ENCODE assay signal across 19 cellular contexts in genomic region chr9:96133296-96134010, GRCh38.
DNase-seq lines count a peak whose midpoint lies in the region; FAIRE-seq and TF ChIP-seq lines count a peak whose summit lies in the region.
"Had no signal": no experiment of that assay in that cellular context is flagged by ENCODE, and none has a peak within 500 bp of the region (broad histone marks: within the 10 kb centered on the region; RNA-seq: fewer than 3 reads in every experiment).

No MANE protein-coding gene starts in this region.

- H3K27me3 Mint-ChIP-seq in nephron progenitor cell (ENCODE audit: low read depth, poor library complexity): peaks cover 15% of the 10 kb centered on the region
- H3K27me3 Mint-ChIP-seq: IgD-negative memory B cell had no signal

- CTCF ChIA-PET in AG04450 (lab: Charles Lee): no interaction called here
- CTCF ChIA-PET in endothelial cell of umbilical vein (lab: Charles Lee): interaction anchor here (1.1 kb wide), 1 partner anchor 966 kb away, joined by 4 read pairs; no protein-coding TSS in a partner anchor

- no TSS peak for BruUV-seq in endothelial cell of umbilical vein (replicated peaks; lab: Mats Ljungman, UMichigan)

- H3K4me1 Mint-ChIP-seq in nephron progenitor cell: peaks cover 56% of the 10 kb centered on the region

- TF ChIP-seq POLR2A in endothelial cell of umbilical vein (IDR thresholded peaks at IDR 0.05; ENCODE audit: low read depth, low read length): no peak

- FAIRE-seq in endothelial cell of umbilical vein (lab: Jason Lieb, UNC): no peak
- FAIRE-seq: G401.6, GM12892, GM18507, H1, HepG2 had no signal

- H3K4me3 Mint-ChIP-seq in nephron progenitor cell: no peak overlapping the region
- H3K4me3 Mint-ChIP-seq: CD4-positive, CD25-positive, alpha-beta regulatory T cell; CD8-positive, alpha-beta memory T cell; H9; IgD-negative memory B cell had no signal

- H3K27ac ChIP-seq in AG04450 (ENCODE audit: low read depth, low read length): peak overlapping the region; percentile 11
- H3K27ac ChIP-seq in endothelial cell of umbilical vein (ENCODE audit: insufficient read depth, low read depth, low read length): peak overlapping the region; percentile 41

- no peaks in the 10 kb centered on the region for H3K79me2 ChIP-seq in endothelial cell of umbilical vein (ENCODE audit: control insufficient read depth, insufficient read depth, low read length)

- no peaks in the 10 kb centered on the region for H3K9me1 ChIP-seq in endothelial cell of umbilical vein (replicated peaks; ENCODE audit: control insufficient read depth, extremely low read depth, insufficient read depth, low read length)

- H3K4me3 ChIP-seq in AG04450 (ENCODE audit: low read depth, low read length): no peak overlapping the region
- H3K4me3 ChIP-seq in endothelial cell of umbilical vein (replicated peaks in 1 of 3; ENCODE audit: insufficient read depth in 1 of 3, low read depth in 1 of 3, low read length in 3 of 3): no peak overlapping the region

- H3K27me3 ChIP-seq in AG04450 (ENCODE audit: control insufficient read depth, insufficient read depth, low read length): peaks cover 34% of the 10 kb centered on the region
- peaks cover 0 to 2% of the 10 kb centered on the region in 2 experiments for H3K27me3 ChIP-seq in endothelial cell of umbilical vein (ENCODE audit: control insufficient read depth in 2 of 2, insufficient read depth in 2 of 2, low read length in 2 of 2)
- H3K27me3 ChIP-seq: BE2C had no signal

- H3K9me3 Mint-ChIP-seq in nephron progenitor cell: peaks cover 16% of the 10 kb centered on the region

- peaks cover 6% of the 10 kb centered on the region for H3K36me3 Mint-ChIP-seq in nephron progenitor cell (ENCODE audit: low read depth)
- H3K36me3 Mint-ChIP-seq: CD4-positive, CD25-positive, alpha-beta regulatory T cell had no signal

- TF ChIP-seq CTCF in AG04450 (IDR thresholded peaks at IDR 0.05; ENCODE audit: low read depth, low read length) (no peak), endothelial cell of umbilical vein (IDR thresholded peaks at IDR 0.05; ENCODE audit: extremely low read depth in 1 of 2, insufficient read depth in 1 of 2, low read depth in 1 of 2, low read length in 2 of 2) (no peak), nephron progenitor cell (IDR thresholded peaks at IDR 0.05) (no peak)

- dilution Hi-C loops in endothelial cell of umbilical vein (cut with MboI; ENCODE audit: extremely low pct_ligation_motif_present, low sequenced_read_pairs): no loop called here

- H3K4me2 ChIP-seq in endothelial cell of umbilical vein (ENCODE audit: insufficient read depth, low read length): no peak overlapping the region

- H3K36me3 ChIP-seq in endothelial cell of umbilical vein (ENCODE audit: control insufficient read depth in 2 of 2, extremely low read depth in 1 of 2, insufficient read depth in 2 of 2, low read length in 2 of 2): no peaks in the 10 kb centered on the region
- H3K36me3 ChIP-seq: BE2C had no signal

- H4K20me1 ChIP-seq in endothelial cell of umbilical vein (replicated peaks; ENCODE audit: control insufficient read depth, extremely low read depth, insufficient read depth, low read length): no peaks in the 10 kb centered on the region

- POLR2A ChIA-PET in AG04450 (lab: Yijun Ruan, JAX): no interaction called here
- POLR2A ChIA-PET in endothelial cell of umbilical vein (lab: Charles Lee): no interaction called here

- DNase-seq in AG04450 (ENCODE audit: low read depth, low spot score): no peak
- peak; percentile 60 for DNase-seq in endothelial cell of umbilical vein (ENCODE audit: low read depth, low spot score)
- no peak for DNase-seq in nephron progenitor cell
- DNase-seq in NCI-H526 (lab: John Stamatoyannopoulos, UW): no peak
- DNase-seq in DMS53 (lab: John Stamatoyannopoulos, UW): no peak
- DNase-seq in NCI-H82 (lab: John Stamatoyannopoulos, UW): no peak
- DNase-seq: BE2C; CD4-positive, CD25-positive, alpha-beta regulatory T cell; CD8-positive, alpha-beta memory T cell; COR-L47; DMS 273 treated with DMSO at 0.1 percent for 48 hours; H9 had no signal

- peaks cover 38% of the 10 kb centered on the region for H3K4me1 ChIP-seq in endothelial cell of umbilical vein (ENCODE audit: control insufficient read depth, extremely low read depth, insufficient read depth, low read length)
- H3K4me1 ChIP-seq: BE2C had no signal

- H3K9me3 ChIP-seq in AG04450 (ENCODE audit: control insufficient read depth, insufficient read depth, low read length) (peaks cover 3% of the 10 kb centered on the region; the same call in 1 of the 2 replicates), endothelial cell of umbilical vein (replicated peaks; ENCODE audit: control insufficient read depth, insufficient read depth, low read length) (no peaks in the 10 kb centered on the region)
- H3K9me3 ChIP-seq: BE2C had no signal

- H3K27ac Mint-ChIP-seq in nephron progenitor cell: peak overlapping the region; percentile 15
- H3K27ac Mint-ChIP-seq: H9 had no signal

- H3K9ac ChIP-seq in endothelial cell of umbilical vein (replicated peaks; ENCODE audit: extremely low read depth, insufficient read depth, low read length): no peak overlapping the region

- no peak overlapping the region for H2AFZ ChIP-seq in endothelial cell of umbilical vein (ENCODE audit: low read depth, low read length)

- intact Hi-C loops in endothelial cell of umbilical vein (cut with micrococcal nuclease): loop anchor here (2.0 to 10.0 kb wide), 4 partner anchors 71 to 945 kb away; partner anchors contain the start of gene FANCC

TF ChIP-seq in PFSK-1, 5 proteins besides CTCF, POLR2A, EP300 and RAD21:
- TF ChIP-seq TAF1 (IDR thresholded peaks at IDR 0.05; ENCODE audit: borderline replicate concordance, insufficient read depth, low read length) (no peak), FOXP2 (optimal IDR thresholded peaks at IDR 0.05; ENCODE audit: borderline replicate concordance, extremely low read depth, extremely low read length, insufficient read depth) (peak; percentile 63)

TF ChIP-seq in endothelial cell of umbilical vein, 7 proteins besides CTCF, POLR2A, EP300 and RAD21:
- no peak for TF ChIP-seq MYC (IDR thresholded peaks at IDR 0.05; ENCODE audit: low read depth, low read length)
- peak; percentile 25 for TF ChIP-seq POLR2AphosphoS5 (IDR thresholded peaks at IDR 0.05; ENCODE audit: insufficient read depth, low read depth, low read length)
